ENCODE assay signal across 31 cellular contexts in genomic region chr10:119098576-119098975, GRCh38.
"Had no signal": no experiment of that assay in that cellular context is flagged by ENCODE, and none has a peak within 500 bp of the region (broad histone marks: within the 10 kb centered on the region; RNA-seq: fewer than 3 reads in every experiment).

No MANE protein-coding gene starts in this region.

- H3K9me3 ChIP-seq: ascending aorta had no signal

- H3K36me3 ChIP-seq: ascending aorta, cardiac muscle cell had no signal

- ATAC-seq: activated CD4-positive, alpha-beta T cell treated with anti-CD3 and anti-CD28 coated beads for 36 hours; activated CD8-positive, alpha-beta memory T cell treated with anti-CD3 and anti-CD28 coated beads, Interleukin-2, amount 10 ng/mL, durations not matched to agents 7 days and 5 days; activated CD8-positive, alpha-beta T cell treated with anti-CD3 and anti-CD28 coated beads, Interleukin-2, amount 10 ng/mL, durations not matched to agents 7 days and 5 days; activated naive CD8-positive, alpha-beta T cell treated with anti-CD3 and anti-CD28 coated beads, Interleukin-2, amount 50 U/mL, for 24 hours had no signal

- H3K4me1 ChIP-seq: ascending aorta had no signal

- FAIRE-seq: bronchial epithelial cell, TTC549 had no signal

- H3K27me3 ChIP-seq: ascending aorta, cardiac muscle cell had no signal

- H3K27ac ChIP-seq: ascending aorta, cardiac muscle cell, VCaP had no signal

- H3K4me3 ChIP-seq: ascending aorta, cardiac muscle cell had no signal

- DNase-seq: activated B cell treated with CpG ODN at 0.5 μM for 24 hours; activated CD4-positive, alpha-beta memory T cell treated with anti-CD3 and anti-CD28 coated beads, Interleukin-2, amount 10 ng/mL, durations not matched to agents 7 days and 5 days; activated CD4-positive, alpha-beta T cell treated with anti-CD3 and anti-CD28 coated beads for 1 hour; activated CD4-positive, alpha-beta T cell treated with anti-CD3 and anti-CD28 coated beads for 36 hours; activated CD4-positive, alpha-beta T cell treated with anti-CD3 and anti-CD28 coated beads for 48 hours; activated CD4-positive, alpha-beta T cell treated with anti-CD3 and anti-CD28 coated beads, Interleukin-2, amount 10 ng/mL, durations not matched to agents 7 days and 5 days; activated CD4-positive, alpha-beta T cell treated with anti-CD3 and anti-CD28 coated beads, Interleukin-2, amount 50 U/mL, for 48 hours; activated CD8-positive, alpha-beta memory T cell treated with anti-CD3 and anti-CD28 coated beads for 24 hours; activated CD8-positive, alpha-beta memory T cell treated with anti-CD3 and anti-CD28 coated beads, Interleukin-2, amount 10 ng/mL, durations not matched to agents 7 days and 5 days; activated CD8-positive, alpha-beta memory T cell treated with anti-CD3 and anti-CD28 coated beads, Interleukin-2, amount 50 U/mL, for 48 hours; activated CD8-positive, alpha-beta T cell treated with anti-CD3 and anti-CD28 coated beads, Interleukin-2, amount 10 ng/mL, durations not matched to agents 7 days and 5 days; activated effector memory CD4-positive, alpha-beta T cell treated with Interleukin-2 at 50 U/mL for 16 hours; activated gamma-delta T cell; activated naive CD4-positive, alpha-beta T cell treated with anti-CD3 and anti-CD28 coated beads, Interleukin-2, amount 10 ng/mL, durations not matched to agents 7 days and 5 days; activated naive CD4-positive, alpha-beta T cell treated with Interleukin-2 at 50 U/mL for 16 hours; activated naive CD8-positive, alpha-beta T cell treated with anti-CD3 and anti-CD28 coated beads, Interleukin-2, amount 10 ng/mL, durations not matched to agents 7 days and 5 days; activated naive CD8-positive, alpha-beta T cell treated with anti-CD3 and anti-CD28 coated beads, Interleukin-2, amount 50 U/mL, for 24 hours; activated T-cell treated with anti-CD3 and anti-CD28 coated beads, Interleukin-2, amount 50 U/mL, for 24 hours; activated T-cell treated with anti-CD3 and anti-CD28 coated beads, Interleukin-2, amount 50 U/mL, for 48 hours; amygdala; anterior cingulate cortex; caudate nucleus; cerebellar nuclear complex; T-helper 1 cell; T-helper 2 cell; T-helper 9 cell had no signal
